ENCODE assay signal across 1 cellular context in the genomic region with DNA sequence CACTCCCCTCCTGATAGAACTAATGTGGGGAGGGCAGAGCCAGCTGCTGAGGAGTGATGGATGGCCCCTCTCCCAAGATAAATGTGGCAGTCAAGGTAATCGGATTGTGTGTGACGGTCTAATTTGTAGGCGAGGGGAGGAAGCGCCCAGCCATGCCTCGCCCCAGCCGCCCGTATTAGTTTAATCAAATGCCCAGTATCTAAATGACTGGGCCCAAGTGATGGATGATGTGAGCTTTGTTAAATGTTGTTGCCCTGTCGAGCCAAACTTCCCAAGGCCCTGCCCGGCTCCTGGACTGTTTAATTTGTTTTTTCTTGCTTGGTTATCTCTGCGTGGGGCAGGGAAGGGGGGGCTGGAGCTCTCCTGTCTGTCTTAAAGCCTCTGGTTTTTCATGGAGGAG.
TF ChIP-seq lines count a peak whose summit lies in the region.

No MANE protein-coding gene starts in this region.

TF ChIP-seq in HepG2, 621 proteins besides CTCF, POLR2A, EP300 and RAD21 (continued from another document):
- TF ChIP-seq, protein P1, sequence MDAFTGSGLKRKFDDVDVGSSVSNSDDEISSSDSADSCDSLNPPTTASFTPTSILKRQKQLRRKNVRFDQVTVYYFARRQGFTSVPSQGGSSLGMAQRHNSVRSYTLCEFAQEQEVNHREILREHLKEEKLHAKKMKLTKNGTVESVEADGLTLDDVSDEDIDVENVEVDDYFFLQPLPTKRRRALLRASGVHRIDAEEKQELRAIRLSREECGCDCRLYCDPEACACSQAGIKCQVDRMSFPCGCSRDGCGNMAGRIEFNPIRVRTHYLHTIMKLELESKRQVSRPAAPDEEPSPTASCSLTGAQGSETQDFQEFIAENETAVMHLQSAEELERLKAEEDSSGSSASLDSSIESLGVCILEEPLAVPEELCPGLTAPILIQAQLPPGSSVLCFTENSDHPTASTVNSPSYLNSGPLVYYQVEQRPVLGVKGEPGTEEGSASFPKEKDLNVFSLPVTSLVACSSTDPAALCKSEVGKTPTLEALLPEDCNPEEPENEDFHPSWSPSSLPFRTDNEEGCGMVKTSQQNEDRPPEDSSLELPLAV (CRISPR knock-in tag; conservative IDR thresholded peaks at IDR 0.05; ENCODE audit: low read depth): no peak
- TF ChIP-seq, protein P2, sequence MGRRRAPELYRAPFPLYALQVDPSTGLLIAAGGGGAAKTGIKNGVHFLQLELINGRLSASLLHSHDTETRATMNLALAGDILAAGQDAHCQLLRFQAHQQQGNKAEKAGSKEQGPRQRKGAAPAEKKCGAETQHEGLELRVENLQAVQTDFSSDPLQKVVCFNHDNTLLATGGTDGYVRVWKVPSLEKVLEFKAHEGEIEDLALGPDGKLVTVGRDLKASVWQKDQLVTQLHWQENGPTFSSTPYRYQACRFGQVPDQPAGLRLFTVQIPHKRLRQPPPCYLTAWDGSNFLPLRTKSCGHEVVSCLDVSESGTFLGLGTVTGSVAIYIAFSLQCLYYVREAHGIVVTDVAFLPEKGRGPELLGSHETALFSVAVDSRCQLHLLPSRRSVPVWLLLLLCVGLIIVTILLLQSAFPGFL (CRISPR knock-in tag; IDR thresholded peaks at IDR 0.05): no peak
- TF ChIP-seq, protein P3, sequence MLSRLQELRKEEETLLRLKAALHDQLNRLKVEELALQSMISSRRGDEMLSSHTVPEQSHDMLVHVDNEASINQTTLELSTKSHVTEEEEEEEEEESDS (CRISPR knock-in tag; IDR thresholded peaks at IDR 0.05; ENCODE audit: borderline replicate concordance): no peak
- no peak for TF ChIP-seq TAF15 (IDR thresholded peaks at IDR 0.05; ENCODE audit: low read depth, low read length, poor library complexity, severe bottlenecking)
- TF ChIP-seq FOXA3 (CRISPR knock-in tag; IDR thresholded peaks at IDR 0.05): no peak
- TF ChIP-seq ZNF441 (CRISPR knock-in tag; IDR thresholded peaks at IDR 0.05; ENCODE audit: borderline replicate concordance): no peak
